Comparison of ENCODE assay signal across 1 cellular context in genomic region chr1:94854458-94855306, GRCh38.
A peak's percentile ranks its signal among the peaks of the same experiment; 100 is the strongest.
TF ChIP-seq lines count a peak whose summit lies in the region.

No MANE protein-coding gene starts in this region.

TF ChIP-seq in IMR-90, 13 proteins besides CTCF, POLR2A, EP300 and RAD21:
- TF ChIP-seq MXI1 (IDR thresholded peaks at IDR 0.05; ENCODE audit: borderline replicate concordance, low read depth, low read length) (no peak), CHD1 (IDR thresholded peaks at IDR 0.05; ENCODE audit: low read depth, low read length) (peak; percentile 52; the same call in 1 of the 2 replicates), FOS (IDR thresholded peaks at IDR 0.05; ENCODE audit: low read depth, low read length) (peak; percentile 59), RCOR1 (IDR thresholded peaks at IDR 0.05; ENCODE audit: insufficient replicate concordance, low read length) (peak; percentile 66), CEBPB (IDR thresholded peaks at IDR 0.05; ENCODE audit: low read depth, low read length) (0 out of 2 replicates have a peak, but pooled peaks have one; percentile 10), MAFK (IDR thresholded peaks at IDR 0.05; ENCODE audit: low read depth, low read length) (no peak), NFE2L2 (IDR thresholded peaks at IDR 0.05; ENCODE audit: low read depth, low read length) (no peak), SMC3 (IDR thresholded peaks at IDR 0.05; ENCODE audit: low read depth, low read length) (peak; percentile 98), USF2 (IDR thresholded peaks at IDR 0.05; ENCODE audit: low read depth, low read length) (peak; percentile 84), RFX5 (IDR thresholded peaks at IDR 0.05; ENCODE audit: low read depth, low read length) (no peak), BHLHE40 (IDR thresholded peaks at IDR 0.05; ENCODE audit: low read depth, low read length) (no peak), MAZ (IDR thresholded peaks at IDR 0.05; ENCODE audit: borderline replicate concordance, low read depth, low read length) (peak; percentile 41; the same call in 1 of the 2 replicates), ELK1 (IDR thresholded peaks at IDR 0.05; ENCODE audit: borderline replicate concordance, low read depth, low read length) (no peak)
